In genomic region chr6:14553515-14553914, GRCh38 we compare ENCODE assay signal across 25 cellular contexts.
"Had no signal": no experiment of that assay in that cellular context is flagged by ENCODE, and none has a peak within 500 bp of the region (broad histone marks: within the 10 kb centered on the region; RNA-seq: fewer than 3 reads in every experiment).

No MANE protein-coding gene starts in this region.

- DNase-seq: colonic mucosa; cortex of kidney; dermis blood vessel endothelial cell; dorsolateral prefrontal cortex; effector CD4-positive, alpha-beta T cell; effector CD8-positive, alpha-beta T cell; effector memory CD4-positive, alpha-beta T cell; effector memory CD8-positive, alpha-beta T cell; endodermal cell; erythroblast; esophagus squamous epithelium; foreskin fibroblast; foreskin melanocyte; gastrocnemius medialis; glutamatergic neuron; head of caudate nucleus; heart left ventricle; heart right ventricle had no signal

- H3K36me3 ChIP-seq: colonic mucosa, esophagus muscularis mucosa, esophagus squamous epithelium, gastrocnemius medialis, gastroesophageal sphincter, heart left ventricle, heart right ventricle had no signal

- H3K4me1 ChIP-seq: colonic mucosa, esophagus squamous epithelium, foreskin keratinocyte, gastroesophageal sphincter had no signal

- ATAC-seq: effector memory CD8-positive, alpha-beta T cell; esophagus mucosa; gastrocnemius medialis; gastroesophageal sphincter; heart left ventricle; heart right ventricle had no signal

- H3K9me3 ChIP-seq: colonic mucosa, esophagus muscularis mucosa, esophagus squamous epithelium, gastrocnemius medialis, gastroesophageal sphincter, heart left ventricle, heart right ventricle had no signal

- H3K27ac Mint-ChIP-seq: dendritic cell treated with granulocyte-macrophage colony-stimulating factor and Interleukin-4, amounts not matched to agents 40 ng/mL and 50 ng/mL, for 4 days; effector memory CD8-positive, alpha-beta T cell; endodermal cell had no signal

- H3K4me3 ChIP-seq: colonic mucosa, coronary artery, dorsolateral prefrontal cortex, esophagus muscularis mucosa, esophagus squamous epithelium, gastrocnemius medialis, gastroesophageal sphincter, heart left ventricle, heart right ventricle had no signal

- H3K27ac ChIP-seq: colonic mucosa, coronary artery, dorsolateral prefrontal cortex, epithelial cell of prostate, esophagus muscularis mucosa, esophagus squamous epithelium, foreskin keratinocyte, gastrocnemius medialis, gastroesophageal sphincter, heart left ventricle, heart right ventricle had no signal

- H3K9me3 Mint-ChIP-seq: dendritic cell treated with granulocyte-macrophage colony-stimulating factor and Interleukin-4, amounts not matched to agents 40 ng/mL and 50 ng/mL, for 4 days; effector memory CD8-positive, alpha-beta T cell; endodermal cell had no signal

- H3K4me3 Mint-ChIP-seq: dendritic cell treated with granulocyte-macrophage colony-stimulating factor and Interleukin-4, amounts not matched to agents 40 ng/mL and 50 ng/mL, for 4 days; effector memory CD8-positive, alpha-beta T cell; endodermal cell had no signal
